Comparison of ENCODE assay signal across 16 cellular contexts in the genomic region with DNA sequence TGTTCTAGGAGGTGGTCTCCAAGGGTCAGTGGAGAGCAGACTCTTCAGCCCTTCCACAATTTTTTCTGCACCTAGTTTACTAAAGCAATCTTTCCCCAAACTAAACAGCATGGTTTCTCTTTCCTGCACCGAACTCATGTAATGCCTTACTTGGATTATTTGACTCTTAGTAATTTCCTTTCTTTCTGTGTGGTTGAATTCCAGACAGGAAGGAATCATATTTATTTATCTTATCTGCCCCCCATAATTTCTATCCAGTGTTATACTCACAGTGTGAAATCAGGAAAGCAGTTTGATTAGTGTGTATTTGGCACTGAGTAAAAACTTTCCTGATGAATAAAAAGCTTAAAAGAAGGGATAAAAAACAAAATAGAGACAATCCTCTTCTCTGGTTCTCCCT.
DNase-seq lines count a peak whose midpoint lies in the region; ATAC-seq and TF ChIP-seq lines count a peak whose summit lies in the region.
"Had no signal": no experiment of that assay in that cellular context is flagged by ENCODE, and none has a peak within 500 bp of the region (broad histone marks: within the 10 kb centered on the region; RNA-seq: fewer than 3 reads in every experiment).

No MANE protein-coding gene starts in this region.

- TF ChIP-seq CTCF in choroid plexus epithelial cell (conservative IDR thresholded peaks at IDR 0.05; ENCODE audit: low read depth, low read length): no peak
- no peak for TF ChIP-seq CTCF in osteoblast (IDR thresholded peaks at IDR 0.05; ENCODE audit: extremely low read depth, low read depth, low read length)
- TF ChIP-seq CTCF in lower leg skin (IDR thresholded peaks at IDR 0.05): no peak

- DNase-seq in EL (peak; percentile 56), M059J (ENCODE audit: low read depth) (peak; percentile 77), choroid plexus epithelial cell (ENCODE audit: low read depth) (peak; percentile 23), osteoblast (ENCODE audit: insufficient read length, low spot score, missing footprints) (no peak), lower leg skin (ENCODE audit: low spot score in 2 of 2) (no peak)
- no peak for DNase-seq in effector CD4-positive, alpha-beta T cell
- no peak for DNase-seq in effector memory CD8-positive, alpha-beta T cell
- DNase-seq: BE2C; CD4-positive, alpha-beta T cell; DMS79; GF-D8; H7; NCI-H187 treated with DMSO at 0.1 percent for 48 hours; NCI-H748 treated with DMSO at 0.1 percent for 48 hours had no signal

- WGBS in lower leg skin, 2 donors: 72 to 86% methylated on average over 1 of the region's 1 CpG

- H3K4me3 Mint-ChIP-seq in effector memory CD8-positive, alpha-beta T cell: no peak overlapping the region
- H3K4me3 Mint-ChIP-seq: CD4-positive, alpha-beta T cell had no signal

- no peaks in the 10 kb centered on the region for H3K36me3 ChIP-seq in osteoblast (ENCODE audit: insufficient read depth, low read length)
- H3K36me3 ChIP-seq: BE2C, SJCRH30 had no signal

- H3K4me1 Mint-ChIP-seq in effector memory CD8-positive, alpha-beta T cell (ENCODE audit: low read depth in 2 of 2): peaks cover 5% of the 10 kb centered on the region in 2 donors

- no peaks in the 10 kb centered on the region for H3K9me3 ChIP-seq in osteoblast (ENCODE audit: low read depth, low read length)
- H3K9me3 ChIP-seq: BE2C, SJCRH30 had no signal

- no peaks in the 10 kb centered on the region for H3K9me3 Mint-ChIP-seq in effector memory CD8-positive, alpha-beta T cell
- H3K9me3 Mint-ChIP-seq: CD4-positive, alpha-beta T cell had no signal

- no peak overlapping the region for H3K27ac Mint-ChIP-seq in effector memory CD8-positive, alpha-beta T cell
- H3K27ac Mint-ChIP-seq: CD4-positive, alpha-beta T cell had no signal

- no peak for ATAC-seq in effector memory CD8-positive, alpha-beta T cell (replicated peaks)
- ATAC-seq in HG03565 (IDR thresholded peaks at IDR 0.05; ENCODE audit: unreplicated experiment): no peak

- H3K27ac ChIP-seq in osteoblast (ENCODE audit: low read depth, low read length): no peak overlapping the region
- H3K27ac ChIP-seq: SJCRH30 had no signal

- H3K79me2 ChIP-seq in osteoblast (ENCODE audit: insufficient read depth, low read length): no peaks in the 10 kb centered on the region

- H3K4me1 ChIP-seq in osteoblast (ENCODE audit: insufficient read depth, low read length): peaks cover 19% of the 10 kb centered on the region
- H3K4me1 ChIP-seq: BE2C, SJCRH30 had no signal

- H3K4me3 ChIP-seq in choroid plexus epithelial cell (ENCODE audit: low read depth, low read length): no peak overlapping the region
- H3K4me3 ChIP-seq in osteoblast (ENCODE audit: insufficient read depth, low read length): no peak overlapping the region
- H3K4me3 ChIP-seq in lower leg skin (ENCODE audit: low read depth, poor library complexity, severe bottlenecking): no peak overlapping the region
- H3K4me3 ChIP-seq: SJCRH30 had no signal

- no peaks in the 10 kb centered on the region for H3K27me3 ChIP-seq in osteoblast (ENCODE audit: insufficient read depth, low read length)
- H3K27me3 ChIP-seq: BE2C, SJCRH30 had no signal

- intact Hi-C loops in lower leg skin (cut with DNase I; ENCODE audit: low total_unique reads): loop anchor here (5.0 to 10.0 kb wide), 2 partner anchors 194 to 627 kb away; no protein-coding TSS in a partner anchor

- TF ChIP-seq POLR2A in lower leg skin (IDR thresholded peaks at IDR 0.05): no peak

- no peaks in the 10 kb centered on the region for H4K20me1 ChIP-seq in osteoblast (ENCODE audit: insufficient read depth, low read length)

- peaks cover 18 to 27% of the 10 kb centered on the region in 2 donors for H3K27me3 Mint-ChIP-seq in effector memory CD8-positive, alpha-beta T cell

- H3K36me3 Mint-ChIP-seq in effector memory CD8-positive, alpha-beta T cell (ENCODE audit: insufficient read depth): no peaks in the 10 kb centered on the region

- H3K4me2 ChIP-seq in osteoblast (ENCODE audit: insufficient read depth, low read length): peak overlapping the region; percentile 49

- H2AFZ ChIP-seq in osteoblast (ENCODE audit: low read length): peak overlapping the region; percentile 69

Comparison
In these comparisons a context has a peak if more than half of its experiments do, and no peak if none do; other contexts are left out.
1. DNase-seq: peak in EL (single experiment), M059J (single experiment) and choroid plexus epithelial cell (single experiment); none in osteoblast (single experiment), effector CD4-positive, alpha-beta T cell (single experiment), effector memory CD8-positive, alpha-beta T cell (0 of 3) and lower leg skin (0 of 2).